In genomic region chr1:18351735-18352134, GRCh38 we compare ENCODE assay signal across 27 cellular contexts.
DNase-seq lines count a peak whose midpoint lies in the region; ATAC-seq and TF ChIP-seq lines count a peak whose summit lies in the region.
"Had no signal": no experiment of that assay in that cellular context is flagged by ENCODE, and none has a peak within 500 bp of the region (broad histone marks: within the 10 kb centered on the region; RNA-seq: fewer than 3 reads in every experiment).

No MANE protein-coding gene starts in this region.

- H2BK120ac ChIP-seq in H9 (ENCODE audit: low read depth, low read length, poor library complexity, severe bottlenecking), result no peak overlapping the region

- H3K4me1 ChIP-seq in H9 (ENCODE audit: insufficient read depth, low read length) (0 out of 2 replicates have a peak, but pooled peaks cover 2% of the 10 kb centered on the region), upper lobe of right lung (no peaks in the 10 kb centered on the region)
- H3K4me1 ChIP-seq: Caco-2 had no signal

- H3K4me3 Mint-ChIP-seq in H9, result no peak overlapping the region
- H3K4me3 Mint-ChIP-seq: CD4-positive, alpha-beta memory T cell; HFFc6; T-helper 17 cell had no signal

- no peak overlapping the region for H3K18ac ChIP-seq in H9 (ENCODE audit: insufficient read length, low read depth, low read length)

- H3K79me2 ChIP-seq in H9 (ENCODE audit: insufficient read depth, low read length), result no peaks in the 10 kb centered on the region

- no peaks in the 10 kb centered on the region for H3K27me3 ChIP-seq in H9 (ENCODE audit: insufficient read depth, low read length)
- peaks cover 15% of the 10 kb centered on the region for H3K27me3 ChIP-seq in upper lobe of right lung

- H3K4me1 Mint-ChIP-seq in H9, result peaks cover 41 to 56% of the 10 kb centered on the region in 2 experiments
- H3K4me1 Mint-ChIP-seq: CD4-positive, alpha-beta memory T cell; T-helper 17 cell had no signal

- H3K79me1 ChIP-seq in H9 (ENCODE audit: insufficient read depth, low read depth, low read length, poor library complexity, severe bottlenecking), result no peaks in the 10 kb centered on the region

- TF ChIP-seq CTCF in H9 (conservative IDR thresholded peaks at IDR 0.05) (no peak), upper lobe of right lung (IDR thresholded peaks at IDR 0.05) (no peak)

- H3K4ac ChIP-seq in H9 (ENCODE audit: low read depth, low read length), result no peak overlapping the region

- DNase-seq in Ammon's horn (ENCODE audit: low spot score) (peak; percentile 25), H9 (peak; percentile 48), SK-N-MC (ENCODE audit: low read depth, low spot score) (no peak), iPS-NIHi11 (ENCODE audit: low spot score) (peak; percentile 46), NCI-H1417 treated with DMSO at 0.1 percent for 48 hours (lab: John Stamatoyannopoulos, UW) (no peak), upper lobe of right lung (no peak), anterior cingulate cortex (lab: John Stamatoyannopoulos, UW) (no peak)
- DNase-seq: AML-193; C1 segment of cervical spinal cord; Caco-2; CD4-positive, alpha-beta memory T cell; DMS79; EL; GF-D8; HFFc6; NCI-H1048; NCI-H1436; NCI-H187; NCI-H2081 treated with DMSO at 0.1 percent for 48 hours; NCI-H524 treated with DMSO at 0.1 percent for 48 hours; SHP77; T-helper 17 cell had no signal

- no peak overlapping the region for H3K23ac ChIP-seq in H9 (ENCODE audit: insufficient read length, low read depth, low read length)

- no peak overlapping the region for H2BK12ac ChIP-seq in H9 (ENCODE audit: insufficient read length, low read depth, low read length)

- H3K9ac ChIP-seq in H9 (ENCODE audit: extremely low read depth, insufficient read length, low read length) (no peak overlapping the region), SK-N-MC (ENCODE audit: insufficient read length) (no peak overlapping the region)

- no peak overlapping the region for H2BK5ac ChIP-seq in H9 (ENCODE audit: insufficient read length, low read length)

- H4K5ac ChIP-seq in H9 (ENCODE audit: insufficient read length, low read depth, low read length), result no peak overlapping the region

- peak overlapping the region in 2 of 3 experiments; percentile 23 to 42; a peak in 3 of 7 replicates for H3K27ac Mint-ChIP-seq in H9
- H3K27ac Mint-ChIP-seq: CD4-positive, alpha-beta memory T cell; HFFc6; T-helper 17 cell had no signal

- H3T11ph ChIP-seq in H9 (ENCODE audit: low read length), result no peak overlapping the region

- intact Hi-C loops in upper lobe of right lung (cut with DNase I), result no loop called here

- no peak overlapping the region for H3K4me3 ChIP-seq in SK-N-MC
- H3K4me3 ChIP-seq in upper lobe of right lung, result no peak overlapping the region

- H3K27ac ChIP-seq in H9 (ENCODE audit: insufficient read length, low read depth, low read length) (no peak overlapping the region), SK-N-MC (0 out of 2 replicates have a peak overlapping the region, but pooled peaks have one; percentile 22), upper lobe of right lung (no peak overlapping the region)
- H3K27ac ChIP-seq: HL-60, RWPE1 had no signal

- no peaks in the 10 kb centered on the region for H3K9me3 Mint-ChIP-seq in H9

- no peak overlapping the region for H2BK20ac ChIP-seq in H9 (ENCODE audit: low read depth, low read length, poor library complexity, severe bottlenecking)

- H4K20me1 ChIP-seq in H9 (ENCODE audit: control insufficient read depth, insufficient read depth, insufficient read length), result peaks cover 3% of the 10 kb centered on the region

- no peak overlapping the region for H4K8ac ChIP-seq in H9 (replicated peaks; ENCODE audit: insufficient read length, low read depth, low read length)

- no peak overlapping the region for H3K56ac ChIP-seq in H9 (ENCODE audit: insufficient read length, low read depth, low read length)

- H3K36me3 Mint-ChIP-seq in H9 (ENCODE audit: insufficient read depth in 1 of 3, low read depth in 3 of 3), result no peaks in the 10 kb centered on the region
- H3K36me3 Mint-ChIP-seq: CD4-positive, alpha-beta memory T cell had no signal

- H3K36me3 ChIP-seq in SK-N-MC (ENCODE audit: insufficient read depth, low read length) (no peaks in the 10 kb centered on the region), upper lobe of right lung (no peaks in the 10 kb centered on the region)

- H2BK15ac ChIP-seq in H9 (ENCODE audit: low read depth, low read length), result no peak overlapping the region

- ATAC-seq in upper lobe of right lung (no peak), GM21529 (IDR thresholded peaks at IDR 0.05; ENCODE audit: unreplicated experiment) (no peak)
- ATAC-seq: Panc1, SK-N-SH treated with all-trans-retinoic acid at 6 μM for 48 hours, T-helper 17 cell had no signal

- no peaks in the 10 kb centered on the region for H3K23me2 ChIP-seq in H9 (ENCODE audit: insufficient read length, low read depth, low read length, poor library complexity, severe bottlenecking)

- H3K4me2 ChIP-seq in H9 (ENCODE audit: insufficient read depth, insufficient read length, low read length), result no peak overlapping the region

- no CpG with 5 or more reads among the region's 10 CpGs for WGBS in H9 (ENCODE audit: extremely low coverage, insufficient read length, low lambda C conversion rate)

- no peak overlapping the region for H2AK5ac ChIP-seq in H9 (ENCODE audit: insufficient read length, low read length)

- no peak overlapping the region for H2AFZ ChIP-seq in H9 (ENCODE audit: low read length)

- H3K9me3 ChIP-seq in H9 (ENCODE audit: control insufficient read depth, low read depth, low read length) (no peaks in the 10 kb centered on the region), SK-N-MC (ENCODE audit: low read depth, low read length) (no peaks in the 10 kb centered on the region), upper lobe of right lung (no peaks in the 10 kb centered on the region)
- H3K9me3 ChIP-seq: Caco-2 had no signal

- peaks cover 4% of the 10 kb centered on the region for H3K27me3 Mint-ChIP-seq in H9 (ENCODE audit: low read depth)

- H4K91ac ChIP-seq in H9 (ENCODE audit: insufficient read length, low read depth, low read length), result no peak overlapping the region

- no peak overlapping the region for H3K14ac ChIP-seq in H9 (ENCODE audit: insufficient read depth, low read length)

Comparison
In these comparisons a context has a peak if more than half of its experiments do, and no peak if none do; other contexts are left out.
1. DNase-seq: peak in Ammon's horn (single experiment), H9 (single experiment) and iPS-NIHi11 (single experiment); none in SK-N-MC (single experiment), NCI-H1417 treated with DMSO at 0.1 percent for 48 hours (single experiment), upper lobe of right lung (single experiment) and anterior cingulate cortex (0 of 58).